9 cellular contexts compared by ENCODE assay signal in the genomic region with DNA sequence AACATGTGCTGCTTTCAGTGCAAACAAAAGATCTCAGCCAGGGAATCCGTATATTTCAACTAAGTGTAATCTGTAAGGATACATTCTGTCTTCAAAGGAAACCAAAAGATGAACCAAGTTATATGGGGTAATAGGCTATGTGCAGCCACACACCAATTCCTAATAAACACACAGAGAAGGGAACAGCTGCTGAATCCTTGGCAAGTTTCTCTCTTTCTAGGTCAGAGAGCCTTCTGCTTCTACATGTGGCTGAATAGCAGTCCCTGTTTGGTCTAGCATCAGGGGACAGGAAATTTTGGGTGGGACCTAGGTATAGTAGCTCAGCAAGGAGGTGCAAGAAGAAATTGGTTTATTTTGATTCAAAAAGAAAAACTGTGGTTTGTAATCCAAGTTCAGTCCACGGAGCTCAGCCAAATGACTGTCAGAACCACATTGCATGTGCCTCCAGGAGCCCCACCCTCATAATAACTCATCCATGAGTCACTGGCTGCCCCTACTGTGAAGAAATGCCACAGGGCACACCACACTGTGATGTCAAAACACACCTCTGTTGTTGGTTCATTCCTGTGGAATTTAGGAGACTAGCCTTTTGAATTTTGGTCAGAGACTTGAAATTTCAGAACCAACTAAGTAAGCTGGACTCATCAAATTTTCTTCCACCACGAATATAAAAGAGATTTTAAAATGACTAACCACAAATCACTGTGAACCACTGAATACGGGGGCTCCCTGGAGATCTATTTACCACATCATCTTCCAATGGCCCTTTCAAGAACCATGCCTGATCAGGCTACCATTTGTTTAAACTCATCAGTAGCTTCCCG. TPM values are rescaled to one million over a fixed set of nuclear protein-coding genes. Genes with fewer than 3 reads are reported as not detected.
A peak's percentile ranks its signal among the peaks of the same experiment; 100 is the strongest.
DNase-seq lines count a peak whose midpoint lies in the region; ATAC-seq and TF ChIP-seq lines count a peak whose summit lies in the region.
"Had no signal": no experiment of that assay in that cellular context is flagged by ENCODE, and none has a peak within 500 bp of the region (broad histone marks: within the 10 kb centered on the region; RNA-seq: fewer than 3 reads in every experiment).

No MANE protein-coding gene starts in this region.

- H3K27me3 Mint-ChIP-seq in chondrocyte (ENCODE audit: low read depth), result no peaks in the 10 kb centered on the region

- DNase-seq in AG20443 (ENCODE audit: low spot score) (peak; percentile 87), chondrocyte (ENCODE audit: low spot score) (no peak), mucosa of descending colon (no peak), G401 (ENCODE audit: low spot score) (no peak), NCI-H2029 (lab: John Stamatoyannopoulos, UW) (no peak), GM13976 (ENCODE audit: low spot score) (no peak), hepatic stellate cell (ENCODE audit: low spot score) (no peak)

- H3K9me3 ChIP-seq in HUES48 (ENCODE audit: control insufficient read depth, insufficient read depth, low read length) (no peaks in the 10 kb centered on the region), mucosa of descending colon (no peaks in the 10 kb centered on the region)

- no peaks in the 10 kb centered on the region for H3K36me3 ChIP-seq in HUES48 (ENCODE audit: control insufficient read depth, insufficient read depth, low read length)
- H3K36me3 ChIP-seq in mucosa of descending colon (ENCODE audit: low read depth), result no peaks in the 10 kb centered on the region

- peak overlapping the region; percentile 89 for H3K27ac Mint-ChIP-seq in chondrocyte (ENCODE audit: unreplicated experiment)
- H3K27ac Mint-ChIP-seq: activated T-helper 2 cell treated with anti-CD3 and anti-CD28 coated beads, Interferon-gamma antibody, Interleukin-2, Interleukin-4, amounts not matched to agents 10 μg/mL and 5 μg/mL and 100 μg/mL, durations not matched to agents 14 hours and 24 hours and 36 hours had no signal

- H3K4me1 ChIP-seq in HUES48 (ENCODE audit: control insufficient read depth, insufficient read depth, low read length), result peaks cover 12% of the 10 kb centered on the region; the same call in 1 of the 2 replicates
- H3K4me1 ChIP-seq in mucosa of descending colon (ENCODE audit: low read depth), result no peaks in the 10 kb centered on the region

- no peaks in the 10 kb centered on the region for H3K27me3 ChIP-seq in HUES48 (ENCODE audit: control insufficient read depth, insufficient read depth, low read length)

- H3K36me3 Mint-ChIP-seq in chondrocyte (ENCODE audit: low read depth), result peaks cover 1% of the 10 kb centered on the region

- H3K9ac ChIP-seq in HUES48 (ENCODE audit: low read depth, low read length), result no peak overlapping the region

- intact Hi-C loops in mucosa of descending colon (cut with DNase I, micrococcal nuclease), result no loop called here

- no peak overlapping the region for H3K4me3 ChIP-seq in HUES48 (ENCODE audit: low read depth, low read length)
- H3K4me3 ChIP-seq in mucosa of descending colon, result no peak overlapping the region

- H3K9me3 Mint-ChIP-seq in chondrocyte (ENCODE audit: low read depth), result no peaks in the 10 kb centered on the region
- H3K9me3 Mint-ChIP-seq: activated T-helper 2 cell treated with anti-CD3 and anti-CD28 coated beads, Interferon-gamma antibody, Interleukin-2, Interleukin-4, amounts not matched to agents 10 μg/mL and 5 μg/mL and 100 μg/mL, durations not matched to agents 14 hours and 24 hours and 36 hours had no signal

- peaks cover 43% of the 10 kb centered on the region for H3K4me1 Mint-ChIP-seq in chondrocyte (ENCODE audit: low read depth)

- in situ Hi-C loops in G401 (cut with HindIII; ENCODE audit: low sequenced_read_pairs) (no loop called here), GM13976 (cut with MboI; ENCODE audit: low sequenced_read_pairs, unreplicated experiment) (no loop called here)

- H3K27ac ChIP-seq in HUES48 (ENCODE audit: low read depth, low read length), result peak overlapping the region; percentile 71

- H3K4me3 Mint-ChIP-seq in chondrocyte (ENCODE audit: unreplicated experiment), result peak overlapping the region; percentile 34

- TF ChIP-seq CTCF in chondrocyte (IDR thresholded peaks at IDR 0.05) (no peak), mucosa of descending colon (IDR thresholded peaks at IDR 0.05) (no peak), GM13976 (IDR thresholded peaks at IDR 0.05; ENCODE audit: borderline replicate concordance, control extremely low read depth, extremely low read depth, insufficient read depth, missing control alignments) (no peak)

- peak; percentile 74 for ATAC-seq in mucosa of descending colon

RNA-seq across cellular contexts. Expression of gene SPTLC3, which starts 21.1 kb away (rescaled TPM):
- 5.0 to 11.9 TPM (median 5.8 TPM) in 3 replicates for total RNA-seq in chondrocyte
- total RNA-seq in mucosa of descending colon, result 10 to 100 TPM in 1 of 3 donors, 1 to 10 TPM in 2; 7.2 to 18.2 (median 9.7) TPM
- not detected in 2 replicates for total RNA-seq in G401 (2014; rRNA removed; shearing (Covaris generic))
